Comparison of ENCODE assay signal across 8 cellular contexts in genomic region chr9:36486933-36487481, GRCh38.
DNase-seq lines count a peak whose midpoint lies in the region; ATAC-seq and TF ChIP-seq lines count a peak whose summit lies in the region.

No MANE protein-coding gene starts in this region.

- peak; percentile 40 for DNase-seq in RWPE1 (ENCODE audit: low spot score)
- peak; percentile 71 for DNase-seq in activated naive CD4-positive, alpha-beta T cell treated with anti-CD3 and anti-CD28 coated beads, Interleukin-2, amount 10 ng/mL, durations not matched to agents 7 days and 5 days
- DNase-seq in heart right ventricle = peak; percentile 53 to 58
- peak; percentile 77 for DNase-seq in sciatic nerve (ENCODE audit: low spot score)
- DNase-seq in cortex of kidney (lab: John Stamatoyannopoulos, UW) = no peak

- no peaks in the 10 kb centered on the region for H3K9me3 ChIP-seq in heart right ventricle

- intact Hi-C loops in heart right ventricle (cut with DNase I) = loop anchor here in 3 of 10 donors (10.0 kb wide), 1 partner anchor 82 kb away; the partner anchor contains the start of gene RNF38 (in 3 of the 3)
- intact Hi-C loops in sciatic nerve (cut with DNase I) = no loop called here

- ATAC-seq in GM18858 (IDR thresholded peaks at IDR 0.05; ENCODE audit: unreplicated experiment) (peak; percentile 27), HG03066 (IDR thresholded peaks at IDR 0.05; ENCODE audit: low read depth, unreplicated experiment) (peak; percentile 34), heart right ventricle (peak; percentile 10 to 60 (median 40)), sciatic nerve (peak; percentile 35)

- TF ChIP-seq CTCF in 22Rv1 (IDR thresholded peaks at IDR 0.05) (no peak), RWPE1 (conservative IDR thresholded peaks at IDR 0.05; ENCODE audit: low read depth) (no peak), heart right ventricle (IDR thresholded peaks at IDR 0.05) (no peak)

- peak overlapping the region; percentile 81 for H3K27ac Mint-ChIP-seq in activated naive CD4-positive, alpha-beta T cell treated with anti-CD3 and anti-CD28 coated beads, Interleukin-2, amount 10 ng/mL, durations not matched to agents 7 days and 5 days

- H3K4me3 Mint-ChIP-seq in activated naive CD4-positive, alpha-beta T cell treated with anti-CD3 and anti-CD28 coated beads, Interleukin-2, amount 10 ng/mL, durations not matched to agents 7 days and 5 days = peak overlapping the region; percentile 74

- H3K36me3 ChIP-seq in heart right ventricle = peaks cover 0 to 6% (median 0%) of the 10 kb centered on the region in 9 donors

- 0 to 1% methylated on average over 54 to 63 of the region's 63 CpGs for WGBS in heart right ventricle, 2 donors

- H3K27me3 ChIP-seq in heart right ventricle = no peaks in the 10 kb centered on the region

- H3K4me3 ChIP-seq in heart right ventricle = peak overlapping the region; percentile 76 to 99 (median 94)

- peaks cover 0 to 40% (median 26%) of the 10 kb centered on the region in 9 donors for H3K4me1 ChIP-seq in heart right ventricle

- no peaks in the 10 kb centered on the region for H3K27me3 Mint-ChIP-seq in activated naive CD4-positive, alpha-beta T cell treated with anti-CD3 and anti-CD28 coated beads, Interleukin-2, amount 10 ng/mL, durations not matched to agents 7 days and 5 days

- peak overlapping the region; percentile 54 for H3K27ac ChIP-seq in 22Rv1
- peak overlapping the region; percentile 82 for H3K27ac ChIP-seq in RWPE1
- H3K27ac ChIP-seq in heart right ventricle = peak overlapping the region; percentile 85 to 94 (median 88)

- peaks cover 49% of the 10 kb centered on the region for H3K4me1 Mint-ChIP-seq in activated naive CD4-positive, alpha-beta T cell treated with anti-CD3 and anti-CD28 coated beads, Interleukin-2, amount 10 ng/mL, durations not matched to agents 7 days and 5 days

- CTCF ChIA-PET in RWPE1 (lab: Yijun Ruan, JAX) = interaction anchor here (0.6 to 1.6 kb wide), 2 partner anchors 80 to 610 kb away, joined by 3 to 5 read pairs; no protein-coding TSS in a partner anchor
- CTCF ChIA-PET in activated naive CD4-positive, alpha-beta T cell treated with anti-CD3 and anti-CD28 coated beads, Interleukin-2, amount 10 ng/mL, durations not matched to agents 7 days and 5 days (lab: Charles Lee) = interaction anchor here (0.9 to 2.5 kb wide), 4 partner anchors 29 to 79 kb away, joined by 4 to 18 read pairs (median 6); no protein-coding TSS in a partner anchor

- H3K9me3 Mint-ChIP-seq in activated naive CD4-positive, alpha-beta T cell treated with anti-CD3 and anti-CD28 coated beads, Interleukin-2, amount 10 ng/mL, durations not matched to agents 7 days and 5 days = no peaks in the 10 kb centered on the region

- no peaks in the 10 kb centered on the region for H3K36me3 Mint-ChIP-seq in activated naive CD4-positive, alpha-beta T cell treated with anti-CD3 and anti-CD28 coated beads, Interleukin-2, amount 10 ng/mL, durations not matched to agents 7 days and 5 days

- POLR2A ChIA-PET in RWPE1 (lab: Yijun Ruan, JAX; ENCODE audit: low non-redundant PET) = no interaction called here
